1 cellular context compared by ENCODE assay signal in the genomic region with DNA sequence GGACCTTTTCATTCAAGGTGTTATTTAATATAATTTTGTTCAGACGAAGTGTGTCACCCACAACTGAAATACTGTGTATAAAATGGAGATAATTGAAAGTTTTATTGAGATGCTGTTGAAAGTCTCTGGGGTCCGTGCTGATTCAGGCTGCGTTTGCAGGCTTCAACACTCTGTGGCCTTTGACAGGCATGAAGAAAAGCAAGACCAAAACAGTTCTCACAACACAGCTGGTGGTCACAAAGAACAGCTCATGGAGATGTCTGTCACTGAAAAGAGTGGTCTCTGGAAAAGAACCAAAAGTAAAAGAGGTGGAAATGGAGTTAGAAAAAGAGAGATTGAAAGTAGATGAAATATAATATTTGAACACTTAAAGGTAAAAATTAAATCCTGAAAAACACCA.
TF ChIP-seq lines count a peak whose summit lies in the region.

No MANE protein-coding gene starts in this region.

TF ChIP-seq in GM23338, 12 proteins besides CTCF, POLR2A, EP300 and RAD21:
- TF ChIP-seq, protein P1, sequence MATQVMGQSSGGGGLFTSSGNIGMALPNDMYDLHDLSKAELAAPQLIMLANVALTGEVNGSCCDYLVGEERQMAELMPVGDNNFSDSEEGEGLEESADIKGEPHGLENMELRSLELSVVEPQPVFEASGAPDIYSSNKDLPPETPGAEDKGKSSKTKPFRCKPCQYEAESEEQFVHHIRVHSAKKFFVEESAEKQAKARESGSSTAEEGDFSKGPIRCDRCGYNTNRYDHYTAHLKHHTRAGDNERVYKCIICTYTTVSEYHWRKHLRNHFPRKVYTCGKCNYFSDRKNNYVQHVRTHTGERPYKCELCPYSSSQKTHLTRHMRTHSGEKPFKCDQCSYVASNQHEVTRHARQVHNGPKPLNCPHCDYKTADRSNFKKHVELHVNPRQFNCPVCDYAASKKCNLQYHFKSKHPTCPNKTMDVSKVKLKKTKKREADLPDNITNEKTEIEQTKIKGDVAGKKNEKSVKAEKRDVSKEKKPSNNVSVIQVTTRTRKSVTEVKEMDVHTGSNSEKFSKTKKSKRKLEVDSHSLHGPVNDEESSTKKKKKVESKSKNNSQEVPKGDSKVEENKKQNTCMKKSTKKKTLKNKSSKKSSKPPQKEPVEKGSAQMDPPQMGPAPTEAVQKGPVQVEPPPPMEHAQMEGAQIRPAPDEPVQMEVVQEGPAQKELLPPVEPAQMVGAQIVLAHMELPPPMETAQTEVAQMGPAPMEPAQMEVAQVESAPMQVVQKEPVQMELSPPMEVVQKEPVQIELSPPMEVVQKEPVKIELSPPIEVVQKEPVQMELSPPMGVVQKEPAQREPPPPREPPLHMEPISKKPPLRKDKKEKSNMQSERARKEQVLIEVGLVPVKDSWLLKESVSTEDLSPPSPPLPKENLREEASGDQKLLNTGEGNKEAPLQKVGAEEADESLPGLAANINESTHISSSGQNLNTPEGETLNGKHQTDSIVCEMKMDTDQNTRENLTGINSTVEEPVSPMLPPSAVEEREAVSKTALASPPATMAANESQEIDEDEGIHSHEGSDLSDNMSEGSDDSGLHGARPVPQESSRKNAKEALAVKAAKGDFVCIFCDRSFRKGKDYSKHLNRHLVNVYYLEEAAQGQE (IDR thresholded peaks at IDR 0.05; ENCODE audit: unreplicated experiment) = no peak
- TF ChIP-seq ZNF114 (CRISPR knock-in tag; IDR thresholded peaks at IDR 0.05) (no peak), CREB1 (CRISPR knock-in tag; IDR thresholded peaks at IDR 0.05; ENCODE audit: low read depth) (no peak), STAT1 (IDR thresholded peaks at IDR 0.05; ENCODE audit: unreplicated experiment) (no peak), ZNF331 (CRISPR knock-in tag; IDR thresholded peaks at IDR 0.05; ENCODE audit: low read depth) (no peak), EZH2 (IDR thresholded peaks at IDR 0.05; ENCODE audit: low read depth, unreplicated experiment) (no peak), JUNB (IDR thresholded peaks at IDR 0.05; ENCODE audit: unreplicated experiment) (no peak), NANOG (IDR thresholded peaks at IDR 0.05; ENCODE audit: borderline replicate concordance) (no peak), EZH2phosphoT487 (IDR thresholded peaks at IDR 0.05; ENCODE audit: unreplicated experiment) (no peak)
- TF ChIP-seq, protein P2, sequence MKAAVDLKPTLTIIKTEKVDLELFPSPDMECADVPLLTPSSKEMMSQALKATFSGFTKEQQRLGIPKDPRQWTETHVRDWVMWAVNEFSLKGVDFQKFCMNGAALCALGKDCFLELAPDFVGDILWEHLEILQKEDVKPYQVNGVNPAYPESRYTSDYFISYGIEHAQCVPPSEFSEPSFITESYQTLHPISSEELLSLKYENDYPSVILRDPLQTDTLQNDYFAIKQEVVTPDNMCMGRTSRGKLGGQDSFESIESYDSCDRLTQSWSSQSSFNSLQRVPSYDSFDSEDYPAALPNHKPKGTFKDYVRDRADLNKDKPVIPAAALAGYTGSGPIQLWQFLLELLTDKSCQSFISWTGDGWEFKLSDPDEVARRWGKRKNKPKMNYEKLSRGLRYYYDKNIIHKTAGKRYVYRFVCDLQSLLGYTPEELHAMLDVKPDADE (IDR thresholded peaks at IDR 0.05) = no peak
